Comparison of ENCODE assay signal across 10 cellular contexts in genomic region chr1:203672354-203672753, GRCh38. TPM values are rescaled to one million over a fixed set of nuclear protein-coding genes. Genes with fewer than 3 reads are reported as not detected.
DNase-seq lines count a peak whose midpoint lies in the region; ATAC-seq and TF ChIP-seq lines count a peak whose summit lies in the region.
"Had no signal": no experiment of that assay in that cellular context is flagged by ENCODE, and none has a peak within 500 bp of the region (broad histone marks: within the 10 kb centered on the region; RNA-seq: fewer than 3 reads in every experiment).

No MANE protein-coding gene starts in this region.

- H3K4me1 ChIP-seq in colonic mucosa (peaks cover 5% of the 10 kb centered on the region), mesodermal cell (ENCODE audit: control insufficient read depth, insufficient read depth, low read length, poor library complexity, severe bottlenecking) (peaks cover 63% of the 10 kb centered on the region), tibial nerve (peaks cover 4 to 87% (median 55%) of the 10 kb centered on the region in 4 donors)

- H3K27me3 ChIP-seq in colonic mucosa (no peaks in the 10 kb centered on the region), tibial nerve (no peaks in the 10 kb centered on the region)
- H3K27me3 ChIP-seq: neutrophil had no signal

- H3K4me3 Mint-ChIP-seq in activated CD4-positive, alpha-beta T cell treated with anti-CD3 and anti-CD28 coated beads, Interleukin-2, amount 10 ng/mL, durations not matched to agents 7 days and 5 days = no peak overlapping the region
- H3K4me3 Mint-ChIP-seq: B cell had no signal

- POLR2A ChIA-PET in activated CD4-positive, alpha-beta T cell treated with anti-CD3 and anti-CD28 coated beads, Interleukin-2, amount 10 ng/mL, durations not matched to agents 7 days and 5 days (lab: Charles Lee) = interaction anchor here (1.4 kb wide), 1 partner anchor 20 kb away, joined by 3 read pairs; no protein-coding TSS in a partner anchor

- no peak for TF ChIP-seq EP300 in tibial nerve (IDR thresholded peaks at IDR 0.05)

- CTCF ChIA-PET in activated CD4-positive, alpha-beta T cell treated with anti-CD3 and anti-CD28 coated beads, Interleukin-2, amount 10 ng/mL, durations not matched to agents 7 days and 5 days (lab: Charles Lee) = interaction anchor here (1.6 kb wide), 1 partner anchor 12 kb away, joined by 4 read pairs; no protein-coding TSS in a partner anchor

- H3K36me3 ChIP-seq in colonic mucosa = no peaks in the 10 kb centered on the region
- H3K36me3 ChIP-seq in mesodermal cell (ENCODE audit: control insufficient read depth, insufficient read depth, low read length) = peaks cover 26% of the 10 kb centered on the region
- H3K36me3 ChIP-seq in tibial nerve = no peaks in the 10 kb centered on the region
- H3K36me3 ChIP-seq: neutrophil had no signal

- no peak for TF ChIP-seq CTCF in colonic mucosa (IDR thresholded peaks at IDR 0.05)
- no peak for TF ChIP-seq CTCF in tibial nerve (IDR thresholded peaks at IDR 0.05)

- WGBS in mesodermal cell (ENCODE audit: insufficient coverage in 2 of 2), 2 experiments = 76% methylated on average over 7 to 10 of the region's 11 CpGs
- 33 to 47% methylated on average over 7 to 11 of the region's 11 CpGs for WGBS in tibial nerve, 2 donors

- peak overlapping the region; percentile 82 for H3K27ac Mint-ChIP-seq in activated CD4-positive, alpha-beta T cell treated with anti-CD3 and anti-CD28 coated beads, Interleukin-2, amount 10 ng/mL, durations not matched to agents 7 days and 5 days

- H3K4me1 Mint-ChIP-seq in activated CD4-positive, alpha-beta T cell treated with anti-CD3 and anti-CD28 coated beads, Interleukin-2, amount 10 ng/mL, durations not matched to agents 7 days and 5 days = peaks cover 72% of the 10 kb centered on the region

- ATAC-seq in HG02571 (IDR thresholded peaks at IDR 0.05; ENCODE audit: unreplicated experiment) (no peak), HG03571 (IDR thresholded peaks at IDR 0.05; ENCODE audit: unreplicated experiment) (no peak)

- no peaks in the 10 kb centered on the region for H3K9me3 Mint-ChIP-seq in activated CD4-positive, alpha-beta T cell treated with anti-CD3 and anti-CD28 coated beads, Interleukin-2, amount 10 ng/mL, durations not matched to agents 7 days and 5 days

- DNase-seq in activated CD4-positive, alpha-beta T cell treated with anti-CD3 and anti-CD28 coated beads, Interleukin-2, amount 10 ng/mL, durations not matched to agents 7 days and 5 days = no peak
- no peak for DNase-seq in activated CD4-positive, alpha-beta T cell treated with anti-CD3 and anti-CD28 coated beads for 48 hours
- DNase-seq in colonic mucosa (peak; percentile 38), tibial nerve (ENCODE audit: low spot score in 2 of 2) (no peak), SK-N-DZ (ENCODE audit: low spot score) (no peak)

- H3K9me3 ChIP-seq in colonic mucosa (no peaks in the 10 kb centered on the region), mesodermal cell (ENCODE audit: control insufficient read depth, low read length) (no peaks in the 10 kb centered on the region), tibial nerve (no peaks in the 10 kb centered on the region)
- H3K9me3 ChIP-seq: neutrophil had no signal

- intact Hi-C loops in colonic mucosa (cut with DNase I) = no loop called here

- peak overlapping the region; percentile 54 for H3K27ac ChIP-seq in colonic mucosa
- H3K27ac ChIP-seq in mesodermal cell (ENCODE audit: low read depth, low read length, severe bottlenecking) = peak overlapping the region; percentile 99
- H3K27ac ChIP-seq in tibial nerve = peak overlapping the region in 3 of 4 donors; percentile 76 to 83 (median 79)

- no peak for TF ChIP-seq POLR2A in tibial nerve (IDR thresholded peaks at IDR 0.05)

- H3K4me3 ChIP-seq in colonic mucosa = no peak overlapping the region
- no peak overlapping the region for H3K4me3 ChIP-seq in mesodermal cell (ENCODE audit: extremely low read depth, insufficient read depth, low read length, poor library complexity, severe bottlenecking)
- H3K4me3 ChIP-seq in tibial nerve = no peak overlapping the region

- no peaks in the 10 kb centered on the region for H3K27me3 Mint-ChIP-seq in activated CD4-positive, alpha-beta T cell treated with anti-CD3 and anti-CD28 coated beads, Interleukin-2, amount 10 ng/mL, durations not matched to agents 7 days and 5 days

- peak overlapping the region in 1 of 2 donors; percentile 35 for H3K9ac ChIP-seq in colonic mucosa (ENCODE audit: low read depth in 2 of 2, low read length in 2 of 2)

- peaks cover 46% of the 10 kb centered on the region for H3K36me3 Mint-ChIP-seq in activated CD4-positive, alpha-beta T cell treated with anti-CD3 and anti-CD28 coated beads, Interleukin-2, amount 10 ng/mL, durations not matched to agents 7 days and 5 days (ENCODE audit: low read depth)

RNA-seq across cellular contexts. Expression of gene ATP2B4, which starts 45.7 kb away (rescaled TPM):
- 10 to 100 TPM; 77.8 to 82.4 TPM for total RNA-seq in activated CD4-positive, alpha-beta T cell treated with anti-CD3 and anti-CD28 coated beads, Interleukin-2, amount 10 ng/mL, durations not matched to agents 7 days and 5 days
- 10 to 100 TPM; 10.5 to 57.6 TPM for total RNA-seq in colonic mucosa
- 84.7 TPM for polyA plus RNA-seq in mesodermal cell (2013, experiment 1 of 2)
- 79.8 TPM for polyA plus RNA-seq in mesodermal cell (2013, experiment 2 of 2)
- 100 to 1,000 TPM in 1 of 4 donors, 10 to 100 TPM in 3; 78.6 to 135 (median 85.0) TPM for total RNA-seq in tibial nerve
- 0.83 and 0.96 TPM in 2 replicates for polyA plus RNA-seq in SK-N-DZ (2014; cell fraction: cytosol; rRNA removed)
- 0.80 and 0.92 TPM in 2 replicates for polyA plus RNA-seq in SK-N-DZ (2014; cell fraction: nucleus; rRNA removed)
